In genomic region chr11:117335399-117335798, GRCh38 we compare ENCODE assay signal across 25 cellular contexts.
"Had no signal": no experiment of that assay in that cellular context is flagged by ENCODE, and none has a peak within 500 bp of the region (broad histone marks: within the 10 kb centered on the region; RNA-seq: fewer than 3 reads in every experiment).

No MANE protein-coding gene starts in this region.

- H2AFZ ChIP-seq: hepatocyte had no signal

- H3K27ac ChIP-seq: hepatocyte, left ventricle myocardium inferior, ovary, right atrium auricular region, sigmoid colon, stomach, testis, thyroid gland, transverse colon, upper lobe of left lung, vagina had no signal

- FAIRE-seq: small intestine had no signal

- H3K27me3 ChIP-seq: hepatocyte, ovary, right atrium auricular region, sigmoid colon, stomach, testis, thyroid gland, transverse colon, upper lobe of left lung, vagina had no signal

- ATAC-seq: natural killer cell; stimulated activated naive B cell treated with anti-CD40 and anti-IgM and Interleukin-4, amounts not matched to agents 10 μg/mL and 1 μg/mL and 100 μg/mL, for 72 hours; stimulated activated naive CD8-positive, alpha-beta T cell treated with anti-CD3 and anti-CD28 coated beads, Interleukin-15, Interleukin-2, amounts not matched to agents 100 U/mL and 50 U/mL, for 24 hours had no signal

- H3K36me3 ChIP-seq: ovary, thyroid gland, transverse colon had no signal

- H3K4me3 Mint-ChIP-seq: mesothelial cell of epicardium; naive B cell; natural killer cell; stimulated activated naive B cell treated with anti-CD40 and anti-IgM and Interleukin-4, amounts not matched to agents 10 μg/mL and 1 μg/mL and 100 μg/mL, for 72 hours had no signal

- H3K4me3 ChIP-seq: hepatocyte, left ventricle myocardium inferior, lung, ovary, right atrium auricular region, sigmoid colon, stomach, testis, thyroid gland, transverse colon, upper lobe of left lung, vagina had no signal

- H3K4me2 ChIP-seq: hepatocyte had no signal

- H3K27me3 Mint-ChIP-seq: naive B cell; progenitor cell of endocrine pancreas; stimulated activated naive B cell treated with anti-CD40 and anti-IgM and Interleukin-4, amounts not matched to agents 10 μg/mL and 1 μg/mL and 100 μg/mL, for 72 hours had no signal

- H3K4me1 ChIP-seq: left ventricle myocardium inferior, right atrium auricular region, testis, thyroid gland, transverse colon, upper lobe of left lung, vagina had no signal

- H3K27ac Mint-ChIP-seq: mesothelial cell of epicardium, natural killer cell had no signal

- H3K9me3 ChIP-seq: left ventricle myocardium inferior, ovary, right atrium auricular region, sigmoid colon, stomach, testis, thyroid gland, transverse colon, upper lobe of left lung, vagina had no signal

- H3K9me3 Mint-ChIP-seq: mesothelial cell of epicardium; naive B cell; natural killer cell; stimulated activated naive B cell treated with anti-CD40 and anti-IgM and Interleukin-4, amounts not matched to agents 10 μg/mL and 1 μg/mL and 100 μg/mL, for 72 hours had no signal

- H3K4me1 Mint-ChIP-seq: mesothelial cell of epicardium had no signal

- DNase-seq: islet precursor cell; left ventricle myocardium inferior; mesendoderm; naive B cell; natural killer cell; ovary; sigmoid colon; small intestine; stimulated activated CD4-positive, alpha-beta T cell treated with anti-CD3 and anti-CD28 coated beads, Interleukin-1b, Interleukin-23, amount 100 ng/mL, for 48 hours; stimulated activated CD4-positive, alpha-beta T cell treated with anti-CD3 and anti-CD28 coated beads, Interleukin-2, amount 100 ng/mL, for 48 hours; stimulated activated CD4-positive, alpha-beta T cell treated with anti-CD3 and anti-CD28 coated beads, Interleukin-4, amount 100 ng/mL, for 4 hours; stimulated activated CD8-positive, alpha-beta memory T cell treated with anti-CD3 and anti-CD28 coated beads, Interleukin-4, amount 100 ng/mL, for 48 hours; stimulated activated naive B cell treated with anti-CD40 and anti-IgM and Interleukin-4, amounts not matched to agents 10 μg/mL and 1 μg/mL and 100 μg/mL, for 72 hours; stimulated activated naive CD8-positive, alpha-beta T cell treated with anti-CD3 and anti-CD28 coated beads, Interleukin-15, Interleukin-2, amounts not matched to agents 100 U/mL and 50 U/mL, for 24 hours; stomach; testis; thyroid gland; transverse colon; upper lobe of left lung had no signal
